ENCODE assay signal across 25 cellular contexts in genomic region chr5:137176609-137177008, GRCh38.
"Had no signal": no experiment of that assay in that cellular context is flagged by ENCODE, and none has a peak within 500 bp of the region (broad histone marks: within the 10 kb centered on the region; RNA-seq: fewer than 3 reads in every experiment).

No MANE protein-coding gene starts in this region.

- H3K4me3 ChIP-seq: stomach, suprapubic skin, testis, thoracic aorta, thyroid gland, tibial artery, tibial nerve, transverse colon, upper lobe of left lung, upper lobe of right lung, uterus, vagina had no signal

- H3K27ac ChIP-seq: stomach, suprapubic skin, testis, thoracic aorta, thyroid gland, tibial artery, tibial nerve, transverse colon, upper lobe of left lung, upper lobe of right lung, uterus, vagina had no signal

- H3K4me1 ChIP-seq: suprapubic skin, testis, thyroid gland, tibial artery, tibial nerve, transverse colon, upper lobe of left lung, upper lobe of right lung, uterus, vagina had no signal

- ATAC-seq: stimulated activated effector memory CD8-positive, alpha-beta T cell treated with anti-CD3 and anti-CD28 coated beads, Interleukin-12 subunit alpha, Interleukin-12 subunit beta, amount 100 ng/mL, for 72 hours; stimulated activated memory B cell treated with anti-CD40 and anti-IgM and Interleukin-4, amounts not matched to agents 10 μg/mL and 1 μg/mL and 100 μg/mL, for 72 hours; stimulated activated naive B cell treated with anti-CD40 and anti-IgM and Interleukin-4, amounts not matched to agents 10 μg/mL and 1 μg/mL and 100 μg/mL, for 72 hours; stimulated activated naive CD8-positive, alpha-beta T cell treated with anti-CD3 and anti-CD28 coated beads, Interleukin-15, amount 100 ng/mL, for 72 hours; upper lobe of right lung had no signal

- H3K9me3 ChIP-seq: stomach, suprapubic skin, testis, thoracic aorta, thyroid gland, tibial artery, tibial nerve, transverse colon, upper lobe of left lung, upper lobe of right lung, uterus, vagina had no signal

- H3K36me3 ChIP-seq: stomach, suprapubic skin, thoracic aorta, thyroid gland, tibial artery, tibial nerve, transverse colon, upper lobe of left lung, upper lobe of right lung, uterus, vagina had no signal

- DNase-seq: stimulated activated CD4-positive, alpha-beta T cell treated with anti-CD3 and anti-CD28 coated beads, Interleukin-2, amount 100 ng/mL, for 48 hours; stimulated activated CD4-positive, alpha-beta T cell treated with anti-CD3 and anti-CD28 coated beads, Interleukin-4, amount 100 ng/mL, for 1 hour; stimulated activated CD4-positive, alpha-beta T cell treated with anti-CD3 and anti-CD28 coated beads, Interleukin-4, amount 100 ng/mL, for 24 hours; stimulated activated CD4-positive, alpha-beta T cell treated with anti-CD3 and anti-CD28 coated beads, Interleukin-4, amount 100 ng/mL, for 4 hours; stimulated activated CD8-positive, alpha-beta memory T cell treated with anti-CD3 and anti-CD28 coated beads, Interleukin-4, amount 100 ng/mL, for 48 hours; stimulated activated naive B cell treated with anti-CD40 and anti-IgM and Interleukin-4, amounts not matched to agents 10 μg/mL and 1 μg/mL and 100 μg/mL, for 72 hours; stimulated activated naive CD4-positive, alpha-beta T cell; stimulated activated naive CD4-positive, alpha-beta T cell treated with Interleukin-2 at 50 U/mL for 16 hours; stimulated activated naive CD8-positive, alpha-beta T cell treated with anti-CD3 and anti-CD28 coated beads, Interleukin-15, amount 100 ng/mL, for 72 hours; stomach; substantia nigra; testis; thyroid gland; tibial artery; transverse colon; trophoblast cell; upper lobe of left lung; upper lobe of right lung; uterus had no signal

- H3K27me3 ChIP-seq: stomach, suprapubic skin, testis, thyroid gland, tibial artery, tibial nerve, transverse colon, upper lobe of left lung, uterus, vagina had no signal
